Comparison of ENCODE assay signal across 11 cellular contexts in the genomic region with DNA sequence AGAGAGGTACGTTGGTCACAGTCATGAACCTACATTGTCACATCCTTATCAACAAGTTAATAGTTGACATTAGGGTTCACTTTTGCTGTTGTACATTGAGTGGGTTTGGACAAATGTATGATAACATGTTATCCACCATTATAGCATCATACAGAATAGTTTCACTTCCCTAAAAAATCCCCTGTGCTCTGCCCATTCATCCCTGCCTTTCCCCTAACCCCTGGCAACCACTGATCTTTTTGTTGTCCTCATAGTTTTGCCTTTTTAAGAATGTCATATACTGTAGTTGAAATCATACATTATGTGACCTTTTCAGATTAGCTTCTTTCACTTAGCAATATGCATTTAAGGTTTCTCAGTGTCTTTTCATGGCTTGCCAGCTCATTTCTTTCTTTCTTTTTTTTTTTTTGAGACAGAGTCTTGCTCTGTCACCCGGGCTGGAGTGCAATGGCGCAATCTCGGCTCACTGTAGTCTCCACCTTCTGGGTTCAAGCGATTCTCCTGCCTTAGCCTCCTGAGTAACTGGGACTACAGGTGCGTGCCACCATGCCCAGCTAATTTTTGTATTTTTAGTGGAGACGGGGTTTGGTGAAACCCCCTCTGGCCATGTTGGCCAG. TPM values are rescaled to one million over a fixed set of nuclear protein-coding genes. Genes with fewer than 3 reads are reported as not detected.
DNase-seq lines count a peak whose midpoint lies in the region; ATAC-seq and TF ChIP-seq lines count a peak whose summit lies in the region.
"Had no signal": no experiment of that assay in that cellular context is flagged by ENCODE, and none has a peak within 500 bp of the region (broad histone marks: within the 10 kb centered on the region; RNA-seq: fewer than 3 reads in every experiment).

No MANE protein-coding gene starts in this region.

- no peak for TF ChIP-seq EP300 in gastroesophageal sphincter (IDR thresholded peaks at IDR 0.05)

- H3K27me3 Mint-ChIP-seq in Calu3 (ENCODE audit: unreplicated experiment): no peaks in the 10 kb centered on the region

- H3K4me3 Mint-ChIP-seq in Calu3 (ENCODE audit: low read depth, unreplicated experiment): no peak overlapping the region
- H3K4me3 Mint-ChIP-seq: H9 had no signal

- H3K27ac Mint-ChIP-seq in Calu3 (ENCODE audit: unreplicated experiment): peak overlapping the region; percentile 3
- H3K27ac Mint-ChIP-seq: H9 had no signal

- DNase-seq in Calu3: no peak
- DNase-seq in NB4 (ENCODE audit: low read depth): peak; percentile 64
- no peak for DNase-seq in NCI-H2171 treated with DMSO at 0.1 percent for 48 hours (lab: John Stamatoyannopoulos, UW)
- no peak for DNase-seq in tibial artery
- DNase-seq in hippocampal formation (lab: John Stamatoyannopoulos, UW): no peak
- DNase-seq: activated gamma-delta T cell, H9, NCI-H2081 had no signal

- H3K9me3 Mint-ChIP-seq in Calu3 (ENCODE audit: low read depth, unreplicated experiment): peaks cover 6% of the 10 kb centered on the region

- 92 to 100% methylated on average over 1 to 7 of the region's 7 CpGs for WGBS in gastroesophageal sphincter (ENCODE audit: low coverage in 1 of 2), 2 donors

- H3K4me1 Mint-ChIP-seq in Calu3 (ENCODE audit: low read depth, unreplicated experiment): peaks cover 71% of the 10 kb centered on the region

- ATAC-seq in GM19043 (IDR thresholded peaks at IDR 0.05; ENCODE audit: low read depth, unreplicated experiment) (peak; percentile 37), HG02884 (IDR thresholded peaks at IDR 0.05; ENCODE audit: unreplicated experiment) (peak; percentile 67), gastroesophageal sphincter (no peak)

- TF ChIP-seq POLR2A in NB4 (IDR thresholded peaks at IDR 0.05; ENCODE audit: extremely low read depth, insufficient read length) (no peak), gastroesophageal sphincter (IDR thresholded peaks at IDR 0.05) (no peak)

- H3K36me3 Mint-ChIP-seq in Calu3 (ENCODE audit: insufficient read depth, unreplicated experiment): peaks cover 16% of the 10 kb centered on the region

- H3K9me3 ChIP-seq in gastroesophageal sphincter: peaks cover 0 to 6% (median 0%) of the 10 kb centered on the region in 3 donors
- no peaks in the 10 kb centered on the region for H3K9me3 ChIP-seq in tibial artery

- H3K4me1 ChIP-seq in gastroesophageal sphincter: no peaks in the 10 kb centered on the region
- no peaks in the 10 kb centered on the region for H3K4me1 ChIP-seq in tibial artery

- TF ChIP-seq CTCF in Calu3 (IDR thresholded peaks at IDR 0.05; ENCODE audit: unreplicated experiment): no peak
- TF ChIP-seq CTCF in NB4 (IDR thresholded peaks at IDR 0.05; ENCODE audit: low read depth, low read length): no peak
- no peak for TF ChIP-seq CTCF in gastroesophageal sphincter (IDR thresholded peaks at IDR 0.05)
- TF ChIP-seq CTCF in tibial artery (IDR thresholded peaks at IDR 0.05): no peak

- H3K27me3 ChIP-seq in gastroesophageal sphincter (no peaks in the 10 kb centered on the region), tibial artery (no peaks in the 10 kb centered on the region)

- H3K27ac ChIP-seq in gastroesophageal sphincter (no peak overlapping the region), tibial artery (no peak overlapping the region)

- intact Hi-C loops in Calu3 (cut with micrococcal nuclease; ENCODE audit: unreplicated experiment): loop anchor here (2.0 to 5.0 kb wide), 2 partner anchors 36 to 109 kb away; a partner anchor contains a TSS
- intact Hi-C loops in tibial artery (cut with DNase I; ENCODE audit: low total_unique reads): no loop called here

- CTCF ChIA-PET in Calu3 (lab: Charles Lee): no interaction called here

- no peak overlapping the region for H3K4me3 ChIP-seq in NB4 (ENCODE audit: low read depth, low read length)
- H3K4me3 ChIP-seq in gastroesophageal sphincter: no peak overlapping the region
- no peak overlapping the region for H3K4me3 ChIP-seq in tibial artery

- H3K36me3 ChIP-seq in gastroesophageal sphincter (no peaks in the 10 kb centered on the region), tibial artery (no peaks in the 10 kb centered on the region)

- no TSS peak for BruUV-seq in Calu3 (replicated peaks; lab: Mats Ljungman, UMichigan)

RNA-seq across cellular contexts. Expression of a gene that starts 50.6 kb away (rescaled TPM):
- total RNA-seq in Calu3 (2022) (106 and 109 TPM in 2 replicates), gastroesophageal sphincter (10 to 100 TPM; 20.9 to 30.4 (median 29.2) TPM)
